ENCODE assay signal across 2 cellular contexts in the genomic region with DNA sequence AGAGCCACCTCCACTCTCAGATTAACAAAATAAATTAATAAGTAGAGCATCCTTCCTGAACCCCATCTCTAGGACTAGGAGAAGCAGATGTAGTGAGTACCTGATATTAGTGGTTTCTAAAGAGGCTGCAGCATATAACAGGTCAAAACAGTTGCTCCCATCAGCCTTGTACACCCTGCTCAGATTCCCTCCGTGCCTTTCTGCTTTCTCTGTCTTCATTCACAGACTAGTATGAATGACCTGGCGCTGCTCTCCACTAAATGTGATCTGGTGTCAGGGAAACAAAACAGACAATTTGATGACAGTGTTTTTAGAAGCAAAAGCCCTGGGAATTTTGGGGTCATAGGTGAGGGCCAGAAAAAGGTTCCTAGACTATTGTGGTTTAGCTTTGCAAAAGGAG.
TF ChIP-seq lines count a peak whose summit lies in the region.

No MANE protein-coding gene starts in this region.

TF ChIP-seq in GM23338, 12 proteins besides CTCF, POLR2A, EP300 and RAD21:
- TF ChIP-seq, protein P1, sequence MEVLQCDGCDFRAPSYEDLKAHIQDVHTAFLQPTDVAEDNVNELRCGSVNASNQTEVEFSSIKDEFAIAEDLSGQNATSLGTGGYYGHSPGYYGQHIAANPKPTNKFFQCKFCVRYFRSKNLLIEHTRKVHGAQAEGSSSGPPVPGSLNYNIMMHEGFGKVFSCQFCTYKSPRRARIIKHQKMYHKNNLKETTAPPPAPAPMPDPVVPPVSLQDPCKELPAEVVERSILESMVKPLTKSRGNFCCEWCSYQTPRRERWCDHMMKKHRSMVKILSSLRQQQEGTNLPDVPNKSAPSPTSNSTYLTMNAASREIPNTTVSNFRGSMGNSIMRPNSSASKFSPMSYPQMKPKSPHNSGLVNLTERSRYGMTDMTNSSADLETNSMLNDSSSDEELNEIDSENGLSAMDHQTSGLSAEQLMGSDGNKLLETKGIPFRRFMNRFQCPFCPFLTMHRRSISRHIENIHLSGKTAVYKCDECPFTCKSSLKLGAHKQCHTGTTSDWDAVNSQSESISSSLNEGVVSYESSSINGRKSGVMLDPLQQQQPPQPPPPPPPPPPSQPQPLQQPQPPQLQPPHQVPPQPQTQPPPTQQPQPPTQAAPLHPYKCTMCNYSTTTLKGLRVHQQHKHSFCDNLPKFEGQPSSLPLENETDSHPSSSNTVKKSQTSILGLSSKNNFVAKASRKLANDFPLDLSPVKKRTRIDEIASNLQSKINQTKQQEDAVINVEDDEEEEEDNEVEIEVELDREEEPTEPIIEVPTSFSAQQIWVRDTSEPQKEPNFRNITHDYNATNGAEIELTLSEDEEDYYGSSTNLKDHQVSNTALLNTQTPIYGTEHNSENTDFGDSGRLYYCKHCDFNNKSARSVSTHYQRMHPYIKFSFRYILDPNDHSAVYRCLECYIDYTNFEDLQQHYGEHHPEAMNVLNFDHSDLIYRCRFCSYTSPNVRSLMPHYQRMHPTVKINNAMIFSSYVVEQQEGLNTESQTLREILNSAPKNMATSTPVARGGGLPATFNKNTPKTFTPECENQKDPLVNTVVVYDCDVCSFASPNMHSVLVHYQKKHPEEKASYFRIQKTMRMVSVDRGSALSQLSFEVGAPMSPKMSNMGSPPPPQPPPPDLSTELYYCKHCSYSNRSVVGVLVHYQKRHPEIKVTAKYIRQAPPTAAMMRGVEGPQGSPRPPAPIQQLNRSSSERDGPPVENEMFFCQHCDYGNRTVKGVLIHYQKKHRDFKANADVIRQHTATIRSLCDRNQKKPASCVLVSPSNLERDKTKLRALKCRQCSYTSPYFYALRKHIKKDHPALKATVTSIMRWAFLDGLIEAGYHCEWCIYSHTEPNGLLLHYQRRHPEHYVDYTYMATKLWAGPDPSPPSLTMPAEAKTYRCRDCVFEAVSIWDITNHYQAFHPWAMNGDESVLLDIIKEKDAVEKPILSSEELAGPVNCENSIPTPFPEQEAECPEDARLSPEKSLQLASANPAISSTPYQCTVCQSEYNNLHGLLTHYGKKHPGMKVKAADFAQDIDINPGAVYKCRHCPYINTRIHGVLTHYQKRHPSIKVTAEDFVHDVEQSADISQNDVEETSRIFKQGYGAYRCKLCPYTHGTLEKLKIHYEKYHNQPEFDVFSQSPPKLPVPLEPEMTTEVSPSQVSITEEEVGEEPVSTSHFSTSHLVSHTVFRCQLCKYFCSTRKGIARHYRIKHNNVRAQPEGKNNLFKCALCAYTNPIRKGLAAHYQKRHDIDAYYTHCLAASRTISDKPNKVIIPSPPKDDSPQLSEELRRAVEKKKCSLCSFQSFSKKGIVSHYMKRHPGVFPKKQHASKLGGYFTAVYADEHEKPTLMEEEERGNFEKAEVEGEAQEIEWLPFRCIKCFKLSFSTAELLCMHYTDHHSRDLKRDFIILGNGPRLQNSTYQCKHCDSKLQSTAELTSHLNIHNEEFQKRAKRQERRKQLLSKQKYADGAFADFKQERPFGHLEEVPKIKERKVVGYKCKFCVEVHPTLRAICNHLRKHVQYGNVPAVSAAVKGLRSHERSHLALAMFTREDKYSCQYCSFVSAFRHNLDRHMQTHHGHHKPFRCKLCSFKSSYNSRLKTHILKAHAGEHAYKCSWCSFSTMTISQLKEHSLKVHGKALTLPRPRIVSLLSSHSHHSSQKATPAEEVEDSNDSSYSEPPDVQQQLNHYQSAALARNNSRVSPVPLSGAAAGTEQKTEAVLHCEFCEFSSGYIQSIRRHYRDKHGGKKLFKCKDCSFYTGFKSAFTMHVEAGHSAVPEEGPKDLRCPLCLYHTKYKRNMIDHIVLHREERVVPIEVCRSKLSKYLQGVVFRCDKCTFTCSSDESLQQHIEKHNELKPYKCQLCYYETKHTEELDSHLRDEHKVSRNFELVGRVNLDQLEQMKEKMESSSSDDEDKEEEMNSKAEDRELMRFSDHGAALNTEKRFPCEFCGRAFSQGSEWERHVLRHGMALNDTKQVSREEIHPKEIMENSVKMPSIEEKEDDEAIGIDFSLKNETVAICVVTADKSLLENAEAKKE (CRISPR knock-in tag; IDR thresholded peaks at IDR 0.05), result no peak
- no peak for TF ChIP-seq POLR2AphosphoS5 (IDR thresholded peaks at IDR 0.05; ENCODE audit: low read depth)
- no peak for TF ChIP-seq NANOG (IDR thresholded peaks at IDR 0.05; ENCODE audit: borderline replicate concordance)
- TF ChIP-seq, protein P2, sequence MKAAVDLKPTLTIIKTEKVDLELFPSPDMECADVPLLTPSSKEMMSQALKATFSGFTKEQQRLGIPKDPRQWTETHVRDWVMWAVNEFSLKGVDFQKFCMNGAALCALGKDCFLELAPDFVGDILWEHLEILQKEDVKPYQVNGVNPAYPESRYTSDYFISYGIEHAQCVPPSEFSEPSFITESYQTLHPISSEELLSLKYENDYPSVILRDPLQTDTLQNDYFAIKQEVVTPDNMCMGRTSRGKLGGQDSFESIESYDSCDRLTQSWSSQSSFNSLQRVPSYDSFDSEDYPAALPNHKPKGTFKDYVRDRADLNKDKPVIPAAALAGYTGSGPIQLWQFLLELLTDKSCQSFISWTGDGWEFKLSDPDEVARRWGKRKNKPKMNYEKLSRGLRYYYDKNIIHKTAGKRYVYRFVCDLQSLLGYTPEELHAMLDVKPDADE (IDR thresholded peaks at IDR 0.05), result no peak
- no peak for TF ChIP-seq EZH2 (IDR thresholded peaks at IDR 0.05; ENCODE audit: low read depth, unreplicated experiment)
- no peak for TF ChIP-seq STAT1 (IDR thresholded peaks at IDR 0.05; ENCODE audit: unreplicated experiment)
- no peak for TF ChIP-seq EZH2phosphoT487 (IDR thresholded peaks at IDR 0.05; ENCODE audit: unreplicated experiment)
- no peak for TF ChIP-seq ZNF114 (CRISPR knock-in tag; IDR thresholded peaks at IDR 0.05)

TF ChIP-seq in K562, 482 proteins besides CTCF, POLR2A, EP300 and RAD21:
- TF ChIP-seq NR2C2 (CRISPR knock-in tag; IDR thresholded peaks at IDR 0.05) (no peak), NR2C2 (tag; IDR thresholded peaks at IDR 0.05) (no peak), MAZ (CRISPR knock-in tag; conservative IDR thresholded peaks at IDR 0.05 in 1 of 2, IDR thresholded peaks at IDR 0.05 in 1 of 2) (no peak), RFX5 (IDR thresholded peaks at IDR 0.05; ENCODE audit: low read depth, low read length) (no peak), POLR3G (IDR thresholded peaks at IDR 0.05; ENCODE audit: extremely low read depth, insufficient read length, insufficient replicate concordance) (no peak), NONO (IDR thresholded peaks at IDR 0.05; ENCODE audit: low read depth in 2 of 2, low read length in 1 of 2) (no peak), SREBF2 (CRISPR knock-in tag; IDR thresholded peaks at IDR 0.05) (no peak), ZNF707 (CRISPR knock-in tag; conservative IDR thresholded peaks at IDR 0.05) (no peak), MTA1 (IDR thresholded peaks at IDR 0.05; ENCODE audit: borderline replicate concordance) (no peak), ZNF23 (CRISPR knock-in tag; IDR thresholded peaks at IDR 0.05) (no peak), HIVEP1 (CRISPR knock-in tag; IDR thresholded peaks at IDR 0.05) (no peak), ZNF121 (CRISPR knock-in tag; conservative IDR thresholded peaks at IDR 0.05) (no peak), ZNF12 (CRISPR knock-in tag; IDR thresholded peaks at IDR 0.05) (no peak), ZBED1 (IDR thresholded peaks at IDR 0.05) (no peak), IFI16 (CRISPR knock-in tag; IDR thresholded peaks at IDR 0.05) (no peak), ZNF583 (CRISPR knock-in tag; IDR thresholded peaks at IDR 0.05) (no peak), ZNF184 (CRISPR knock-in tag; IDR thresholded peaks at IDR 0.05) (no peak), NCOA6 (IDR thresholded peaks at IDR 0.05) (no peak)
